Comparison of ENCODE assay signal across 16 cellular contexts in the genomic region with DNA sequence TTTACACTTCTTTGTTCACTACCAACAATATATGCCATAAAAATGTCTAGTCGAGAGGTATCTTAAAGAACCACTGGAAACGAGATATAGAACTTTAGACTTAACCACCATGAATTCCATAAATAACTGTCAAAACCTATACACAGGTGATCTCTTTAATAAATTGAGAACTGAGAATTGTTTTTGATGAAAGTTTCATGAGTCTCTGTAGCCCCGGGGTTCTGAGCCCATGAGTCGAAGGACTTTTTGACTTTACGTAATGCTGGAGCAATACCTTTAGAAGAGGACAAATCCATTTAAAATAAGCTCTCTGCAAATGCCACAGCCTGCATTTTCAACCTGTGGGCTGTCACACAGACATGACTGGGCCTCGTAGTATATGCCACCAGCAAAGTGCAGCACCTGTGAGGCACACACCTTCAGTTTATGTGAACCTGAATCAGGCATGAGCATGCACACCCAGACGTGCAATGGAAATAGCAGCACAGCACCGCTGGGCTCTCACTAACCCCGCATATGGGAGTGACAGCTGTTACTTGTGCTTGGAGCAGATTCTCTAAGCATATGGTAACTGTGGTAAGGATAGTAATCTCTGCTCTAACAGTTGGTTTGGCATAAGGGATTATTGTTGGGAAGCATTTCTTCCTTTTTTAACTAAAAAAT.
DNase-seq lines count a peak whose midpoint lies in the region; ATAC-seq and TF ChIP-seq lines count a peak whose summit lies in the region.
"Had no signal": no experiment of that assay in that cellular context is flagged by ENCODE, and none has a peak within 500 bp of the region (broad histone marks: within the 10 kb centered on the region; RNA-seq: fewer than 3 reads in every experiment).

No MANE protein-coding gene starts in this region.

- no peaks in the 10 kb centered on the region for H3K36me3 ChIP-seq in CD4-positive, CD25-positive, alpha-beta regulatory T cell (ENCODE audit: control insufficient read depth, insufficient read depth, low read length)
- H3K36me3 ChIP-seq in endodermal cell (ENCODE audit: control insufficient read depth, insufficient read depth, low read length) = no peaks in the 10 kb centered on the region
- H3K36me3 ChIP-seq: sigmoid colon, vagina had no signal

- H3K4me1 ChIP-seq in CD4-positive, CD25-positive, alpha-beta regulatory T cell (ENCODE audit: control insufficient read depth, insufficient read depth, low read length, poor library complexity, severe bottlenecking) = peaks cover 42% of the 10 kb centered on the region
- no peaks in the 10 kb centered on the region for H3K4me1 ChIP-seq in endodermal cell (ENCODE audit: control insufficient read depth, insufficient read depth, low read length)
- H3K4me1 ChIP-seq: sigmoid colon, vagina had no signal

- no peaks in the 10 kb centered on the region for H3K27me3 ChIP-seq in CD4-positive, CD25-positive, alpha-beta regulatory T cell (ENCODE audit: control insufficient read depth, insufficient read depth, low read length)
- no peaks in the 10 kb centered on the region for H3K27me3 ChIP-seq in endodermal cell (ENCODE audit: control insufficient read depth, insufficient read depth, low read length, poor library complexity, severe bottlenecking)
- H3K27me3 ChIP-seq: sigmoid colon, vagina had no signal

- H3K36me3 Mint-ChIP-seq in CD4-positive, CD25-positive, alpha-beta regulatory T cell = no peaks in the 10 kb centered on the region
- peaks cover 5% of the 10 kb centered on the region for H3K36me3 Mint-ChIP-seq in T-cell
- no peaks in the 10 kb centered on the region for H3K36me3 Mint-ChIP-seq in endodermal cell (ENCODE audit: low read depth)
- H3K36me3 Mint-ChIP-seq: CD14-positive monocyte; mesothelial cell of epicardium; stimulated activated memory B cell treated with anti-CD40 and anti-IgM and Interleukin-4, amounts not matched to agents 10 μg/mL and 1 μg/mL and 100 μg/mL, for 72 hours had no signal

- ATAC-seq in CD4-positive, CD25-positive, alpha-beta regulatory T cell (ENCODE audit: low read depth in 2 of 2) = peak; percentile 64 to 66
- ATAC-seq in T-cell (replicated peaks in 1 of 4) (peak; percentile 55 to 63 (median 59)), GM21723 (IDR thresholded peaks at IDR 0.05; ENCODE audit: unreplicated experiment) (no peak)
- ATAC-seq: stimulated activated memory B cell treated with anti-CD40 and anti-IgM and Interleukin-4, amounts not matched to agents 10 μg/mL and 1 μg/mL and 100 μg/mL, for 72 hours had no signal

- H3K9me3 Mint-ChIP-seq in CD4-positive, CD25-positive, alpha-beta regulatory T cell = peaks cover 0 to 16% (median 6%) of the 10 kb centered on the region in 7 donors
- H3K9me3 Mint-ChIP-seq in T-cell = peaks cover 0 to 12% (median 0%) of the 10 kb centered on the region in 3 donors
- H3K9me3 Mint-ChIP-seq in endodermal cell = no peaks in the 10 kb centered on the region
- H3K9me3 Mint-ChIP-seq: mesothelial cell of epicardium had no signal

- DNase-seq in CD4-positive, CD25-positive, alpha-beta regulatory T cell = peak; percentile 10 to 53 (median 53)
- DNase-seq in DMS 273 (lab: John Stamatoyannopoulos, UW; ENCODE audit: unreplicated experiment) (peak; percentile 79), T-cell (peak in 28 of 34 experiments; percentile 5 to 63 (median 23)), cerebellar cortex (ENCODE audit: low spot score) (peak; percentile 68), NCI-H526 (lab: John Stamatoyannopoulos, UW) (no peak), endodermal cell (no peak)
- DNase-seq: HCEC 1CT, hippocampal formation, NCI-H1092, SIG-M5, sigmoid colon had no signal

- peaks cover 0 to 16% of the 10 kb centered on the region in 2 experiments for H3K9me3 ChIP-seq in CD4-positive, CD25-positive, alpha-beta regulatory T cell (ENCODE audit: control insufficient read depth in 2 of 2, low read length in 2 of 2)
- H3K9me3 ChIP-seq in endodermal cell (ENCODE audit: control insufficient read depth, low read length) = peaks cover 41% of the 10 kb centered on the region
- H3K9me3 ChIP-seq: sigmoid colon, vagina had no signal

- H3K27ac ChIP-seq in CD4-positive, CD25-positive, alpha-beta regulatory T cell (ENCODE audit: insufficient read depth, low read length, poor library complexity, severe bottlenecking) = peak overlapping the region; percentile 77
- H3K27ac ChIP-seq in endodermal cell (ENCODE audit: low read depth, low read length) = no peak overlapping the region
- H3K27ac ChIP-seq: sigmoid colon, vagina had no signal

- H3K9ac ChIP-seq in endodermal cell (ENCODE audit: extremely low read depth, low read length, poor library complexity, severe bottlenecking) = no peak overlapping the region

- H3K27me3 Mint-ChIP-seq in CD4-positive, CD25-positive, alpha-beta regulatory T cell = no peaks in the 10 kb centered on the region
- H3K27me3 Mint-ChIP-seq in T-cell (no peaks in the 10 kb centered on the region), endodermal cell (ENCODE audit: insufficient read depth) (no peaks in the 10 kb centered on the region)
- H3K27me3 Mint-ChIP-seq: stimulated activated memory B cell treated with anti-CD40 and anti-IgM and Interleukin-4, amounts not matched to agents 10 μg/mL and 1 μg/mL and 100 μg/mL, for 72 hours had no signal

- no peak for TF ChIP-seq CTCF in endodermal cell (conservative IDR thresholded peaks at IDR 0.05)

- H3K4me3 Mint-ChIP-seq in CD4-positive, CD25-positive, alpha-beta regulatory T cell = peak overlapping the region; percentile 21 to 61 (median 38)
- H3K4me3 Mint-ChIP-seq in T-cell = peak overlapping the region in 1 of 3 donors; percentile 33
- H3K4me3 Mint-ChIP-seq in endodermal cell = no peak overlapping the region
- H3K4me3 Mint-ChIP-seq: CD14-positive monocyte; mesothelial cell of epicardium; stimulated activated memory B cell treated with anti-CD40 and anti-IgM and Interleukin-4, amounts not matched to agents 10 μg/mL and 1 μg/mL and 100 μg/mL, for 72 hours had no signal

- CTCF ChIA-PET in T-cell (lab: Charles Lee) = interaction anchor here in 1 of 2 donors (1.8 to 2.0 kb wide), 2 partner anchors 13 kb away, joined by 8 to 11 read pairs; no protein-coding TSS in a partner anchor

- POLR2A ChIA-PET in T-cell (lab: Charles Lee) = interaction anchor here (1.3 to 3.4 kb wide), 2 partner anchors 12 to 13 kb away, joined by 6 to 14 read pairs; no protein-coding TSS in a partner anchor

- H3K27ac Mint-ChIP-seq in CD4-positive, CD25-positive, alpha-beta regulatory T cell = peak overlapping the region; percentile 92 to 100 (median 94)
- peak overlapping the region; percentile 89 to 95 for H3K27ac Mint-ChIP-seq in T-cell
- H3K27ac Mint-ChIP-seq in endodermal cell = no peak overlapping the region
- H3K27ac Mint-ChIP-seq: mesothelial cell of epicardium; stimulated activated memory B cell treated with anti-CD40 and anti-IgM and Interleukin-4, amounts not matched to agents 10 μg/mL and 1 μg/mL and 100 μg/mL, for 72 hours had no signal

- H3K4me1 Mint-ChIP-seq in CD4-positive, CD25-positive, alpha-beta regulatory T cell = peaks cover 12 to 69% (median 42%) of the 10 kb centered on the region in 4 donors
- peaks cover 46 to 61% (median 49%) of the 10 kb centered on the region in 3 donors for H3K4me1 Mint-ChIP-seq in T-cell
- no peaks in the 10 kb centered on the region for H3K4me1 Mint-ChIP-seq in endodermal cell
- H3K4me1 Mint-ChIP-seq: CD14-positive monocyte; mesothelial cell of epicardium; stimulated activated memory B cell treated with anti-CD40 and anti-IgM and Interleukin-4, amounts not matched to agents 10 μg/mL and 1 μg/mL and 100 μg/mL, for 72 hours had no signal

- 71 to 86% methylated on average over 7 to 9 of the region's 9 CpGs for WGBS in endodermal cell (ENCODE audit: insufficient coverage in 1 of 2, insufficient read length in 1 of 2), 2 experiments

- H3K4me3 ChIP-seq in CD4-positive, CD25-positive, alpha-beta regulatory T cell (ENCODE audit: low read depth, low read length) = peak overlapping the region; percentile 72
- H3K4me3 ChIP-seq in endodermal cell (ENCODE audit: low read length) = no peak overlapping the region
- H3K4me3 ChIP-seq: sigmoid colon, vagina had no signal

Comparison
In these comparisons a context has a peak if more than half of its experiments do, and no peak if none do; other contexts are left out.
1. DNase-seq: peak in CD4-positive, CD25-positive, alpha-beta regulatory T cell (3 of 3), DMS 273 (single experiment), T-cell (28 of 34) and cerebellar cortex (single experiment); none in NCI-H526 (0 of 2) and endodermal cell (single experiment).